8 cellular contexts compared by ENCODE assay signal in genomic region chr5:10354048-10354872, GRCh38. TPM values are rescaled to one million over a fixed set of nuclear protein-coding genes. Genes with fewer than 3 reads are reported as not detected.
DNase-seq lines count a peak whose midpoint lies in the region; ATAC-seq and TF ChIP-seq lines count a peak whose summit lies in the region.

No MANE protein-coding gene starts in this region.

- DNase-seq in GM12865 (ENCODE audit: low read depth) (peak; percentile 80), NCI-H1105 treated with DMSO at 0.1 percent for 48 hours (lab: John Stamatoyannopoulos, UW) (peak; percentile 50), activated B cell treated with CpG ODN at 0.5 μM for 24 hours (no peak), lung microvascular endothelial cell (ENCODE audit: low read depth in 2 of 2) (peak; percentile 50 to 73), AG08395 (ENCODE audit: low spot score) (no peak)
- peak; percentile 36 to 82 for DNase-seq in stimulated activated effector memory CD8-positive, alpha-beta T cell treated with anti-CD3 and anti-CD28 coated beads, Interleukin-12 subunit alpha, Interleukin-12 subunit beta, amount 100 ng/mL, for 72 hours (ENCODE audit: low spot score in 2 of 2)

- H3K4me3 Mint-ChIP-seq in activated B cell treated with CpG ODN at 0.5 μM for 24 hours, result peak overlapping the region; percentile 98
- H3K4me3 Mint-ChIP-seq in dendritic cell treated with granulocyte-macrophage colony-stimulating factor and Interleukin-4, amounts not matched to agents 40 ng/mL and 50 ng/mL, for 4 days, result peak overlapping the region; percentile 100
- H3K4me3 Mint-ChIP-seq in stimulated activated effector memory CD8-positive, alpha-beta T cell treated with anti-CD3 and anti-CD28 coated beads, Interleukin-12 subunit alpha, Interleukin-12 subunit beta, amount 100 ng/mL, for 72 hours, result peak overlapping the region; percentile 95

- no peaks in the 10 kb centered on the region for H3K9me3 Mint-ChIP-seq in activated B cell treated with CpG ODN at 0.5 μM for 24 hours
- H3K9me3 Mint-ChIP-seq in dendritic cell treated with granulocyte-macrophage colony-stimulating factor and Interleukin-4, amounts not matched to agents 40 ng/mL and 50 ng/mL, for 4 days, result no peaks in the 10 kb centered on the region
- H3K9me3 Mint-ChIP-seq in stimulated activated effector memory CD8-positive, alpha-beta T cell treated with anti-CD3 and anti-CD28 coated beads, Interleukin-12 subunit alpha, Interleukin-12 subunit beta, amount 100 ng/mL, for 72 hours, result no peaks in the 10 kb centered on the region

- peaks cover 18% of the 10 kb centered on the region for H3K4me1 ChIP-seq in HEK293 (ENCODE audit: control insufficient read depth, insufficient read depth, low read length)

- POLR2A ChIA-PET in HEK293 (lab: Yijun Ruan, JAX) (interaction anchor here (0.6 to 2.6 kb wide), 35 partner anchors 10 to 407 kb away, joined by 3 to 25 read pairs (median 5); partner anchors contain the start of genes ATPSCKMT, CCT5 and DAP), activated B cell treated with CpG ODN at 0.5 μM for 24 hours (lab: Charles Lee) (interaction anchor here (0.6 to 3.2 kb wide), 20 partner anchors 9 to 407 kb away, joined by 3 to 69 read pairs (median 6); partner anchors contain the start of genes ATPSCKMT, CCT5, DAP and ROPN1L)

- H3K36me3 Mint-ChIP-seq in activated B cell treated with CpG ODN at 0.5 μM for 24 hours (ENCODE audit: low read depth), result peaks cover 7% of the 10 kb centered on the region
- H3K36me3 Mint-ChIP-seq in dendritic cell treated with granulocyte-macrophage colony-stimulating factor and Interleukin-4, amounts not matched to agents 40 ng/mL and 50 ng/mL, for 4 days (ENCODE audit: low read depth), result peaks cover 14% of the 10 kb centered on the region
- H3K36me3 Mint-ChIP-seq in stimulated activated effector memory CD8-positive, alpha-beta T cell treated with anti-CD3 and anti-CD28 coated beads, Interleukin-12 subunit alpha, Interleukin-12 subunit beta, amount 100 ng/mL, for 72 hours, result peaks cover 19% of the 10 kb centered on the region

- no peaks in the 10 kb centered on the region for H3K27me3 Mint-ChIP-seq in activated B cell treated with CpG ODN at 0.5 μM for 24 hours
- H3K27me3 Mint-ChIP-seq in dendritic cell treated with granulocyte-macrophage colony-stimulating factor and Interleukin-4, amounts not matched to agents 40 ng/mL and 50 ng/mL, for 4 days, result no peaks in the 10 kb centered on the region

- peak overlapping the region; percentile 99 for H3K27ac ChIP-seq in HEK293 (ENCODE audit: extremely low read depth, low read depth, low read length)

- CTCF ChIA-PET in HEK293 (lab: Yijun Ruan, JAX) (interaction anchor here (0.6 to 0.7 kb wide), 3 partner anchors 77 to 324 kb away, joined by 3 to 4 read pairs (median 3); no protein-coding TSS in a partner anchor), activated B cell treated with CpG ODN at 0.5 μM for 24 hours (lab: Charles Lee) (interaction anchor here (0.9 to 1.2 kb wide), 4 partner anchors 10 to 335 kb away, joined by 3 to 4 read pairs (median 3); no protein-coding TSS in a partner anchor)

- peak overlapping the region; percentile 98 for H3K27ac Mint-ChIP-seq in activated B cell treated with CpG ODN at 0.5 μM for 24 hours
- peak overlapping the region; percentile 98 for H3K27ac Mint-ChIP-seq in dendritic cell treated with granulocyte-macrophage colony-stimulating factor and Interleukin-4, amounts not matched to agents 40 ng/mL and 50 ng/mL, for 4 days
- peak overlapping the region; percentile 99 for H3K27ac Mint-ChIP-seq in stimulated activated effector memory CD8-positive, alpha-beta T cell treated with anti-CD3 and anti-CD28 coated beads, Interleukin-12 subunit alpha, Interleukin-12 subunit beta, amount 100 ng/mL, for 72 hours

- H3K4me3 ChIP-seq in GM12865 (ENCODE audit: low read depth, low read length) (peak overlapping the region; percentile 67), HEK293 (ENCODE audit: low read depth, low read length) (peak overlapping the region; percentile 94)

- ATAC-seq in activated B cell treated with CpG ODN at 0.5 μM for 24 hours (ENCODE audit: low read depth), result peak; percentile 8
- peak; percentile 35 for ATAC-seq in stimulated activated effector memory CD8-positive, alpha-beta T cell treated with anti-CD3 and anti-CD28 coated beads, Interleukin-12 subunit alpha, Interleukin-12 subunit beta, amount 100 ng/mL, for 72 hours

- no peaks in the 10 kb centered on the region for H3K36me3 ChIP-seq in HEK293 (ENCODE audit: control insufficient read depth in 2 of 2, insufficient read depth in 1 of 2, low read length in 2 of 2)

- no peaks in the 10 kb centered on the region for H3K9me3 ChIP-seq in HEK293 (ENCODE audit: control insufficient read depth, insufficient read depth, low read depth, low read length)

- TF ChIP-seq CTCF in GM12865 (IDR thresholded peaks at IDR 0.05; ENCODE audit: insufficient read depth, low read depth, low read length, missing control alignments) (no peak), HEK293 (tag by site-specific recombination; IDR thresholded peaks at IDR 0.05) (no peak), activated B cell treated with CpG ODN at 0.5 μM for 24 hours (IDR thresholded peaks at IDR 0.05) (no peak)

- H3K4me1 Mint-ChIP-seq in activated B cell treated with CpG ODN at 0.5 μM for 24 hours, result peaks cover 52% of the 10 kb centered on the region
- peaks cover 17% of the 10 kb centered on the region for H3K4me1 Mint-ChIP-seq in dendritic cell treated with granulocyte-macrophage colony-stimulating factor and Interleukin-4, amounts not matched to agents 40 ng/mL and 50 ng/mL, for 4 days (ENCODE audit: low read depth)
- peaks cover 32% of the 10 kb centered on the region for H3K4me1 Mint-ChIP-seq in stimulated activated effector memory CD8-positive, alpha-beta T cell treated with anti-CD3 and anti-CD28 coated beads, Interleukin-12 subunit alpha, Interleukin-12 subunit beta, amount 100 ng/mL, for 72 hours

- intact Hi-C loops in activated B cell treated with CpG ODN at 0.5 μM for 24 hours (cut with micrococcal nuclease), result loop anchor here (2.0 to 5.0 kb wide), 3 partner anchors 17 to 378 kb away; no protein-coding TSS in a partner anchor
- intact Hi-C loops in dendritic cell treated with granulocyte-macrophage colony-stimulating factor and Interleukin-4, amounts not matched to agents 40 ng/mL and 50 ng/mL, for 4 days (cut with micrococcal nuclease), result no loop called here

TF ChIP-seq in HEK293, 187 proteins besides CTCF, POLR2A, EP300 and RAD21 (continues in another document):
- TF ChIP-seq YY1 (tag by site-specific recombination; IDR thresholded peaks at IDR 0.05), result 0 out of 2 replicates have a peak, but pooled peaks have one; percentile 8
- TF ChIP-seq ZNF274 (IDR thresholded peaks at IDR 0.05; ENCODE audit: low read length), result no peak
- TF ChIP-seq ZNF274 (tag by site-specific recombination; IDR thresholded peaks at IDR 0.05; ENCODE audit: borderline replicate concordance), result no peak
- TF ChIP-seq, protein P1, sequence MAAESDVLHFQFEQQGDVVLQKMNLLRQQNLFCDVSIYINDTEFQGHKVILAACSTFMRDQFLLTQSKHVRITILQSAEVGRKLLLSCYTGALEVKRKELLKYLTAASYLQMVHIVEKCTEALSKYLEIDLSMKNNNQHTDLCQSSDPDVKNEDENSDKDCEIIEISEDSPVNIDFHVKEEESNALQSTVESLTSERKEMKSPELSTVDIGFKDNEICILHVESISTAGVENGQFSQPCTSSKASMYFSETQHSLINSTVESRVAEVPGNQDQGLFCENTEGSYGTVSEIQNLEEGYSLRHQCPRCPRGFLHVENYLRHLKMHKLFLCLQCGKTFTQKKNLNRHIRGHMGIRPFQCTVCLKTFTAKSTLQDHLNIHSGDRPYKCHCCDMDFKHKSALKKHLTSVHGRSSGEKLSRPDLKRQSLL (tag by site-specific recombination; IDR thresholded peaks at IDR 0.05), result no peak
- TF ChIP-seq MZF1 (tag by site-specific recombination; IDR thresholded peaks at IDR 0.05; ENCODE audit: borderline replicate concordance), result no peak
- TF ChIP-seq ZNF335 (tag by site-specific recombination; conservative IDR thresholded peaks at IDR 0.05), result peak; percentile 63; the same call in 1 of the 2 replicates
- TF ChIP-seq, protein P2, sequence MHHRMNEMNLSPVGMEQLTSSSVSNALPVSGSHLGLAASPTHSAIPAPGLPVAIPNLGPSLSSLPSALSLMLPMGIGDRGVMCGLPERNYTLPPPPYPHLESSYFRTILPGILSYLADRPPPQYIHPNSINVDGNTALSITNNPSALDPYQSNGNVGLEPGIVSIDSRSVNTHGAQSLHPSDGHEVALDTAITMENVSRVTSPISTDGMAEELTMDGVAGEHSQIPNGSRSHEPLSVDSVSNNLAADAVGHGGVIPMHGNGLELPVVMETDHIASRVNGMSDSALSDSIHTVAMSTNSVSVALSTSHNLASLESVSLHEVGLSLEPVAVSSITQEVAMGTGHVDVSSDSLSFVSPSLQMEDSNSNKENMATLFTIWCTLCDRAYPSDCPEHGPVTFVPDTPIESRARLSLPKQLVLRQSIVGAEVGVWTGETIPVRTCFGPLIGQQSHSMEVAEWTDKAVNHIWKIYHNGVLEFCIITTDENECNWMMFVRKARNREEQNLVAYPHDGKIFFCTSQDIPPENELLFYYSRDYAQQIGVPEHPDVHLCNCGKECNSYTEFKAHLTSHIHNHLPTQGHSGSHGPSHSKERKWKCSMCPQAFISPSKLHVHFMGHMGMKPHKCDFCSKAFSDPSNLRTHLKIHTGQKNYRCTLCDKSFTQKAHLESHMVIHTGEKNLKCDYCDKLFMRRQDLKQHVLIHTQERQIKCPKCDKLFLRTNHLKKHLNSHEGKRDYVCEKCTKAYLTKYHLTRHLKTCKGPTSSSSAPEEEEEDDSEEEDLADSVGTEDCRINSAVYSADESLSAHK (tag by site-specific recombination; IDR thresholded peaks at IDR 0.05), result 0 out of 2 replicates have a peak, but pooled peaks have one; percentile 19
- TF ChIP-seq, protein P3, sequence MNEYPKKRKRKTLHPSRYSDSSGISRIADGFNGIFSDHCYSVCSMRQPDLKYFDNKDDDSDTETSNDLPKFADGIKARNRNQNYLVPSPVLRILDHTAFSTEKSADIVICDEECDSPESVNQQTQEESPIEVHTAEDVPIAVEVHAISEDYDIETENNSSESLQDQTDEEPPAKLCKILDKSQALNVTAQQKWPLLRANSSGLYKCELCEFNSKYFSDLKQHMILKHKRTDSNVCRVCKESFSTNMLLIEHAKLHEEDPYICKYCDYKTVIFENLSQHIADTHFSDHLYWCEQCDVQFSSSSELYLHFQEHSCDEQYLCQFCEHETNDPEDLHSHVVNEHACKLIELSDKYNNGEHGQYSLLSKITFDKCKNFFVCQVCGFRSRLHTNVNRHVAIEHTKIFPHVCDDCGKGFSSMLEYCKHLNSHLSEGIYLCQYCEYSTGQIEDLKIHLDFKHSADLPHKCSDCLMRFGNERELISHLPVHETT (tag by site-specific recombination; IDR thresholded peaks at IDR 0.05), result no peak
- no peak for TF ChIP-seq KLF7 (tag by site-specific recombination; IDR thresholded peaks at IDR 0.05; ENCODE audit: borderline replicate concordance)
- no peak for TF ChIP-seq EGR2 (tag by site-specific recombination; IDR thresholded peaks at IDR 0.05; ENCODE audit: low read depth)

RNA-seq across cellular contexts. Expression of gene MARCHF6, which starts 0.8 kb away (rescaled TPM):
- total RNA-seq in activated B cell treated with CpG ODN at 0.5 μM for 24 hours (116 and 124 TPM in 2 replicates), lung microvascular endothelial cell (31.8 and 44.0 TPM in 2 replicates)

RNA-seq across cellular contexts. Expression of gene CMBL, which starts 46.6 kb away (rescaled TPM):
- total RNA-seq in activated B cell treated with CpG ODN at 0.5 μM for 24 hours (not detected in 2 replicates), lung microvascular endothelial cell (2.4 and 3.5 TPM in 2 replicates)

Comparison
In these comparisons a context has a peak if more than half of its experiments do, and no peak if none do; other contexts are left out.
1. DNase-seq: peak in GM12865 (single experiment), NCI-H1105 treated with DMSO at 0.1 percent for 48 hours (single experiment), lung microvascular endothelial cell (2 of 2) and stimulated activated effector memory CD8-positive, alpha-beta T cell treated with anti-CD3 and anti-CD28 coated beads, Interleukin-12 subunit alpha, Interleukin-12 subunit beta, amount 100 ng/mL, for 72 hours (2 of 2); none in activated B cell treated with CpG ODN at 0.5 μM for 24 hours (single experiment) and AG08395 (single experiment).
2. Peak in every context shown above with its lines, with median percentiles within 50 percentile points of each other: H3K27ac Mint-ChIP-seq and H3K4me3 Mint-ChIP-seq.